Comparison of ENCODE assay signal across 22 cellular contexts in the genomic region with DNA sequence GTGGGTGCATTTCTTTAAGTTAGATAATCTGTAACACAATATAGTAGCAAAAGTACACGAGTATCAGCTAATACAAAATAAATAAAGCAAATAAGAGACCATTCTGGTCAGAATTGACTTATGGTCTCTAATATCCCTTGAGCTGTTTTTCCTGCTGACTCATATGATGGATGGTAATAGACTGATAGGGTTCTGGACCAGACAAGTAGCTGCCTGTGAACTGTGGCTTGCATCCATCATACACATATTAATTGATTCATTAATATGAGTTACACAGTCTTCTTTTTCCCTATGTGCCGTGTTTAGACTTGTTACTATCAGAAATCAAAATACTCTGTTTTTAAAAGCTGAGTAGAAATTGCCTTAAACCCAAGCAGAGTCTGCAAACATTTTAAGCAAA.
"Had no signal": no experiment of that assay in that cellular context is flagged by ENCODE, and none has a peak within 500 bp of the region (broad histone marks: within the 10 kb centered on the region; RNA-seq: fewer than 3 reads in every experiment).

No MANE protein-coding gene starts in this region.

- ATAC-seq: effector memory CD8-positive, alpha-beta T cell; gastrocnemius medialis; left colon; natural killer cell treated with Interleukin-12 subunit alpha and Interleukin-12 subunit beta and Interleukin-15 and Interleukin-18, amount 100 ng/mL, for 72 hours; stimulated activated naive CD8-positive, alpha-beta T cell treated with anti-CD3 and anti-CD28 coated beads, Interleukin-15, Interleukin-2, amounts not matched to agents 100 U/mL and 50 U/mL, for 24 hours had no signal

- H3K27me3 Mint-ChIP-seq: dendritic cell treated with granulocyte-macrophage colony-stimulating factor and Interleukin-4, amounts not matched to agents 40 ng/mL and 50 ng/mL, for 4 days; type B pancreatic cell had no signal

- H3K27ac Mint-ChIP-seq: dendritic cell treated with granulocyte-macrophage colony-stimulating factor and Interleukin-4, amounts not matched to agents 40 ng/mL and 50 ng/mL, for 4 days; effector memory CD8-positive, alpha-beta T cell; natural killer cell treated with Interleukin-12 subunit alpha and Interleukin-12 subunit beta and Interleukin-15 and Interleukin-18, amount 100 ng/mL, for 72 hours; neural progenitor cell; type B pancreatic cell had no signal

- H3K4me3 ChIP-seq: gastrocnemius medialis, neural progenitor cell, ovary, right atrium auricular region, sigmoid colon, skin epidermis, suprapubic skin, thyroid gland had no signal

- H3K9me3 Mint-ChIP-seq: dendritic cell treated with granulocyte-macrophage colony-stimulating factor and Interleukin-4, amounts not matched to agents 40 ng/mL and 50 ng/mL, for 4 days; effector memory CD8-positive, alpha-beta T cell; natural killer cell treated with Interleukin-12 subunit alpha and Interleukin-12 subunit beta and Interleukin-15 and Interleukin-18, amount 100 ng/mL, for 72 hours; neural progenitor cell had no signal

- H3K4me1 ChIP-seq: gastrocnemius medialis, neural progenitor cell, right atrium auricular region, sigmoid colon, thyroid gland had no signal

- FAIRE-seq: colon, urothelium cell line had no signal

- H3K4me2 ChIP-seq: neural progenitor cell had no signal

- H3K9me3 ChIP-seq: gastrocnemius medialis, ovary, right atrium auricular region, sigmoid colon, suprapubic skin, thyroid gland had no signal

- H3K9ac ChIP-seq: neural progenitor cell had no signal

- H3K27ac ChIP-seq: gastrocnemius medialis, neural progenitor cell, ovary, right atrium auricular region, sigmoid colon, thyroid gland had no signal

- H3K4me3 Mint-ChIP-seq: dendritic cell treated with granulocyte-macrophage colony-stimulating factor and Interleukin-4, amounts not matched to agents 40 ng/mL and 50 ng/mL, for 4 days; effector memory CD8-positive, alpha-beta T cell; natural killer cell treated with Interleukin-12 subunit alpha and Interleukin-12 subunit beta and Interleukin-15 and Interleukin-18, amount 100 ng/mL, for 72 hours; neural progenitor cell; type B pancreatic cell had no signal

- H3K36me3 Mint-ChIP-seq: natural killer cell treated with Interleukin-12 subunit alpha and Interleukin-12 subunit beta and Interleukin-15 and Interleukin-18, amount 100 ng/mL, for 72 hours; neural progenitor cell; type B pancreatic cell had no signal

- DNase-seq: cerebellar nuclear complex; effector memory CD8-positive, alpha-beta T cell; erythroblast; gastrocnemius medialis; glutamatergic neuron; left colon; nucleus accumbens; ovary; sigmoid colon; stimulated activated CD4-positive, alpha-beta T cell treated with anti-CD3 and anti-CD28 coated beads, Interleukin-12 subunit alpha, Interleukin-12 subunit beta, amount 100 ng/mL, for 4 hours; stimulated activated CD4-positive, alpha-beta T cell treated with anti-CD3 and anti-CD28 coated beads, Interleukin-2, amount 100 ng/mL, for 48 hours; stimulated activated naive CD8-positive, alpha-beta T cell treated with anti-CD3 and anti-CD28 coated beads, Interleukin-15, Interleukin-2, amounts not matched to agents 100 U/mL and 50 U/mL, for 24 hours; thyroid gland had no signal

- H3K36me3 ChIP-seq: gastrocnemius medialis, neural progenitor cell, ovary, right atrium auricular region, sigmoid colon, suprapubic skin, thyroid gland had no signal

- H3K27me3 ChIP-seq: gastrocnemius medialis, neural progenitor cell, ovary, right atrium auricular region, sigmoid colon, suprapubic skin, thyroid gland had no signal

- H2AFZ ChIP-seq: neural progenitor cell had no signal
